9 cellular contexts compared by ENCODE assay signal in genomic region chr2:71023553-71024243, GRCh38. TPM values are rescaled to one million over a fixed set of nuclear protein-coding genes. Genes with fewer than 3 reads are reported as not detected.
DNase-seq lines count a peak whose midpoint lies in the region; ATAC-seq and TF ChIP-seq lines count a peak whose summit lies in the region.
"Not testable (repeated sequence)": the region's sequence is repeated elsewhere in the genome, so short reads cannot be mapped to it uniquely, and the experiment has no call there.
"Had no signal": no experiment of that assay in that cellular context is flagged by ENCODE, and none has a peak within 500 bp of the region (broad histone marks: within the 10 kb centered on the region; RNA-seq: fewer than 3 reads in every experiment).

No MANE protein-coding gene starts in this region.

- not testable (repeated sequence) for H3K27me3 ChIP-seq in Panc1 (ENCODE audit: control insufficient read depth, insufficient read depth, low read length)

- peak overlapping the region; percentile 4 for H3K4me3 Mint-ChIP-seq in progenitor cell of endocrine pancreas (ENCODE audit: low read depth)

- not testable (repeated sequence) for H3K4me1 ChIP-seq in Panc1 (ENCODE audit: control insufficient read depth, insufficient read depth, low read length)

- CTCF ChIA-PET in Panc1 (lab: Charles Lee), result not testable (repeated sequence)

- not testable (repeated sequence) for H3K27ac ChIP-seq in Panc1 (ENCODE audit: low read length)

- H3K27me3 Mint-ChIP-seq in progenitor cell of endocrine pancreas, result not testable (repeated sequence)

- peak overlapping the region; percentile 77 for H3K27ac Mint-ChIP-seq in progenitor cell of endocrine pancreas

- not testable (repeated sequence) for ATAC-seq in Panc1

- H3K4me3 ChIP-seq in Panc1 (ENCODE audit: low read depth in 2 of 2, low read length in 2 of 2), result not testable (repeated sequence)
- H3K4me3 ChIP-seq in epithelial cell of esophagus (ENCODE audit: low read length), result peak overlapping the region; percentile 24

- H3K9me3 Mint-ChIP-seq in progenitor cell of endocrine pancreas (ENCODE audit: low read depth), result not testable (repeated sequence)

- intact Hi-C loops in Panc1 (cut with micrococcal nuclease; ENCODE audit: unreplicated experiment), result not testable (repeated sequence)

- DNase-seq in A172 (ENCODE audit: low spot score), result peak; percentile 51
- peak; percentile 17 for DNase-seq in GM13977 (ENCODE audit: low spot score)
- not testable (repeated sequence) for DNase-seq in Panc1 (ENCODE audit: low read depth, low spot score); progenitor cell of endocrine pancreas (ENCODE audit: low spot score, unreplicated experiment)
- DNase-seq in activated CD4-positive, alpha-beta T cell treated with anti-CD3 and anti-CD28 coated beads, Interleukin-2, amount 50 U/mL, for 24 hours (ENCODE audit: low read depth in 1 of 2, low spot score in 1 of 2), result peak; percentile 41 to 65
- peak; percentile 89 for DNase-seq in activated effector memory CD4-positive, alpha-beta T cell treated with anti-CD3 and anti-CD28 coated beads, Interleukin-2, amount 50 U/mL, for 16 hours
- peak; percentile 93 for DNase-seq in epithelial cell of esophagus (ENCODE audit: low read depth)
- DNase-seq in stimulated activated CD8-positive, alpha-beta memory T cell treated with anti-CD3 and anti-CD28 coated beads, Interleukin-15, amount 100 ng/mL, for 4 hours (ENCODE audit: low read depth in 2 of 2), result peak; percentile 47 to 67

- in situ Hi-C loops in GM13977 (cut with MboI; ENCODE audit: low pct_unique_long_range_greater_than_20kb, low sequenced_read_pairs, unreplicated experiment); Panc1 (cut with HindIII; ENCODE audit: low pct_unique_long_range_greater_than_20kb, low sequenced_read_pairs): not testable (repeated sequence)

- H3K36me3 ChIP-seq in Panc1 (ENCODE audit: control insufficient read depth, insufficient read depth, low read length), result not testable (repeated sequence)

- BruUV-seq in Panc1 (replicated peaks; lab: Mats Ljungman, UMichigan), result not testable (repeated sequence)

- TF ChIP-seq CTCF in GM13977 (IDR thresholded peaks at IDR 0.05; ENCODE audit: extremely low read depth, insufficient read depth, missing control alignments), result peak; percentile 41
- peak; percentile 30; the same call in 1 of the 2 replicates for TF ChIP-seq CTCF in Panc1 (IDR thresholded peaks at IDR 0.05)
- peak; percentile 36 for TF ChIP-seq CTCF in epithelial cell of esophagus (IDR thresholded peaks at IDR 0.05; ENCODE audit: insufficient read depth, low read depth, low read length, missing control alignments)
- not testable (repeated sequence) for TF ChIP-seq CTCF in progenitor cell of endocrine pancreas (IDR thresholded peaks at IDR 0.05; ENCODE audit: unreplicated experiment)

- H3K4me1 Mint-ChIP-seq in progenitor cell of endocrine pancreas (ENCODE audit: low read depth), result peaks cover 21% of the 10 kb centered on the region

- POLR2A ChIA-PET in Panc1 (lab: Charles Lee), result not testable (repeated sequence)

- H3K36me3 Mint-ChIP-seq in progenitor cell of endocrine pancreas (ENCODE audit: insufficient read depth), result not testable (repeated sequence)

- not testable (repeated sequence) for H3K9me3 ChIP-seq in Panc1 (ENCODE audit: control insufficient read depth, insufficient read depth, low read depth, low read length)

RNA-seq across cellular contexts. Expression of gene TEX261, which starts 29.0 kb away (rescaled TPM):
- 41.4 and 49.5 TPM in 2 replicates for total RNA-seq in A172 (2014; rRNA removed; shearing (Covaris generic))
- total RNA-seq in Panc1 (2021; ENCODE audit: unreplicated experiment) (64.9 TPM), progenitor cell of endocrine pancreas (35.4 and 36.9 TPM in 2 replicates)
- 49.4 TPM for polyA plus RNA-seq in Panc1 (2012; ENCODE audit: insufficient read length)

RNA-seq across cellular contexts. Expression of gene NAGK, which starts 44.8 kb away (rescaled TPM):
- 73.3 and 128 TPM in 2 replicates for total RNA-seq in A172 (2014; rRNA removed; shearing (Covaris generic))
- 80.2 TPM for total RNA-seq in Panc1 (2021; ENCODE audit: unreplicated experiment)
- 79.9 TPM for polyA plus RNA-seq in Panc1 (2012; ENCODE audit: insufficient read length)
- total RNA-seq in progenitor cell of endocrine pancreas, result 115 and 127 TPM in 2 replicates

RNA-seq across cellular contexts. Expression of gene ANKRD53, which starts 45.3 kb away (rescaled TPM):
- total RNA-seq in A172 (2014; rRNA removed; shearing (Covaris generic)), result not detected in 2 replicates
- total RNA-seq in Panc1 (2021; ENCODE audit: unreplicated experiment) (not detected), progenitor cell of endocrine pancreas (3.7 and 5.4 TPM in 2 replicates)
- polyA plus RNA-seq in Panc1 (2012; ENCODE audit: insufficient read length), result 0.13 TPM
- total RNA-seq: T-helper 2 cell treated with Interferon-gamma antibody and Interleukin-4, amounts not matched to agents 100 ng/mL and 5 ng/mL, for 36 hours had no signal
